8 cellular contexts compared by ENCODE assay signal in the genomic region with DNA sequence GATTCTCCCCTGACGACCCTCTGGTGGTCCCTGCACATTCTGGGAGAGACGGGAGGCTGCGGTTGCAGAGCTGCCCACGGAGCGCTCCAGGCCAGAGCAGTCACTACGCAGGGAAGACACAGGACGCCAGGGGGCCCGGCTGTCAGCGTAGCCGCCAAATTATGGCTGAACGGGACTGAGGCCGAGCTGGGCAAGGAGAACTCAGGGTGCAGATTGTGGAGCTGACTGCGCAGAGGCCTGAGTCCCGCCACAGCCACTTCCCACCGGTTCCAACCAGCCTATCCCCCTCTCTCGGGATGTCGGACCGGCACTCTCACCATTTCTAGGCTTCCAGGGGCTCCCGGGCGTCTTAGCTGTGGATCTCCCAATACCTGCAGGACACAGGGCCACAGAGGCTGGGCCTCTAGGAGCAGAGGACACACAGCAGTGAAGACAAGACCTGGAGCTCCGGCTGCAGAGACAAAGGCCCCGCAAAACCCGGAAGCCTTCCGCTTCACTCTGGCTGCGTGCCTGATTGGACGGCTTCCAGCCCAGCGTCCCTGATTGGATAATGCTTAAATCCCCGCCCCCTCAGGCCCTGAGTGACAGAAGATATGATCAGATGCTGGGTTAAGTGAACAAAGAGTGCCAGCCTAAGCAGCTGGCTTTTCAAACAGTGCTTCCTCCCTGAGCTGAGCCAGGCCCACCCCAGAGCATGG.
DNase-seq lines count a peak whose midpoint lies in the region; ATAC-seq lines count a peak whose summit lies in the region.

A gene (minus strand): TSS at position 461 of the 698 bp plus-strand sequence. CDS start 141 bp downstream, at position 320.

- H3K4me1 Mint-ChIP-seq in central memory CD8-positive, alpha-beta T cell = peaks cover 34% of the 10 kb centered on the region

- peak; percentile 95 for ATAC-seq in GM18498 (IDR thresholded peaks at IDR 0.05; ENCODE audit: unreplicated experiment)
- ATAC-seq in HG02852 (IDR thresholded peaks at IDR 0.05; ENCODE audit: unreplicated experiment) = peak; percentile 86
- peak; percentile 97 to 99 for ATAC-seq in activated CD4-positive, CD25-positive, alpha-beta regulatory T cell treated with anti-CD3 and anti-CD28 coated beads, Interleukin-2, amount 50 U/mL, for 24 hours
- peak; percentile 93 for ATAC-seq in central memory CD8-positive, alpha-beta T cell (replicated peaks; ENCODE audit: extremely low read depth, poor library complexity, severe bottlenecking)

- H3K36me3 Mint-ChIP-seq in central memory CD8-positive, alpha-beta T cell (ENCODE audit: insufficient read depth) = peaks cover 30% of the 10 kb centered on the region

- peaks cover 27% of the 10 kb centered on the region for H3K9me3 Mint-ChIP-seq in central memory CD8-positive, alpha-beta T cell

- peak; percentile 74 to 87 for DNase-seq in NCI-H187 (lab: John Stamatoyannopoulos, UW)
- peak; percentile 86 to 94 for DNase-seq in central memory CD8-positive, alpha-beta T cell (ENCODE audit: low spot score in 2 of 2)
- DNase-seq in islet precursor cell = peak; percentile 98
- peak; percentile 83 to 84 for DNase-seq in stimulated activated CD4-positive, alpha-beta T cell treated with anti-CD3 and anti-CD28 coated beads, Interleukin-12 subunit alpha, Interleukin-12 subunit beta, amount 100 ng/mL, for 24 hours (ENCODE audit: low read depth in 2 of 2)
- no peak for DNase-seq in UCSD-AML1 (lab: John Stamatoyannopoulos, UW; ENCODE audit: unreplicated experiment)

- peak within 1 kb of the TSS; percentile 100 for H3K4me3 Mint-ChIP-seq in central memory CD8-positive, alpha-beta T cell

- peak within 1 kb of the TSS; percentile 100 for H3K27ac Mint-ChIP-seq in central memory CD8-positive, alpha-beta T cell (ENCODE audit: low read depth)

- H3K27me3 Mint-ChIP-seq in central memory CD8-positive, alpha-beta T cell = no peaks in the 10 kb centered on the region
